In the genomic region with DNA sequence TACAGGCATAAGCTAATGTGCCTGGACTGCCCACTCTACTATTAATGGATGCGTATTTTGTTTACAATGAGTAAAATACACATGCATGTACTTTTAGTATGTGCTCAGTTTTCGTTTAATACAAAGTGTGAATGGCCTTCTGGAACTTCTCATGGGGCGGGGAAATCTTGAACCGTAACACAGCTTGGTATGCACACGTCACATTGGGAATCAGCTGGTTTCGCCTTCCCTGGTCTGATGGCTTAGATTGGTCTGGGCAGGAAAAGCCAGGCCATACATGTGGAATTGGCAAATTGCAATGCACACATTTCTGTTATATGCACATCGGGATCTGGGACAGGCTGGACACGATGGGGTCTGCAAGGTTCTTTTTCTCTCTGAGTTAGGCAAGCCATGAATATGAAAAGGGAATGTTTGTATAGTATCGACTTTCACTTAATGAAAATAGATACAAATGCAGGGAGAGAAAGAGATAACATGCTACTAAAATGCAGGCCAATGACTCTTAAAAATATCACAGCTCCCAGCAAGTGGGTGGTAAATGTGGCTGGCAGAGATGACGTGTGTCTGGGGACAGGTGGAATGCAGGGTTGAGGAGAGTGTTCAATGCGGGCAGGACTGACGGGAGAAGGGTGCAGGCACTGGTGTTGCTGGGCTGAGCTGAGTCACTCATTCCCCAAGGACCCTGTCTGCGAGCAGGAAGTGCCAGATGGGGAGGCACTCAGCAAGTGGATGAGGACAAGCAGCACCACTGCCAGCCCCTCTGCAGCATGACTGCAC, we compare ENCODE assay signal across 12 cellular contexts.
DNase-seq lines count a peak whose midpoint lies in the region; ATAC-seq and TF ChIP-seq lines count a peak whose summit lies in the region.
"Had no signal": no experiment of that assay in that cellular context is flagged by ENCODE, and none has a peak within 500 bp of the region (broad histone marks: within the 10 kb centered on the region; RNA-seq: fewer than 3 reads in every experiment).

No MANE protein-coding gene starts in this region.

- no peaks in the 10 kb centered on the region for H3K9me3 Mint-ChIP-seq in nephron progenitor cell
- H3K9me3 Mint-ChIP-seq: activated naive CD4-positive, alpha-beta T cell treated with anti-CD3 and anti-CD28 coated beads for 36 hours had no signal

- H3K4me3 ChIP-seq in choroid plexus epithelial cell (ENCODE audit: low read depth, low read length) (no peak overlapping the region), HAP-1 (no peak overlapping the region)
- H3K4me3 ChIP-seq: uterus had no signal

- ATAC-seq in GM21381 (IDR thresholded peaks at IDR 0.05; ENCODE audit: unreplicated experiment) (no peak), HG03280 (IDR thresholded peaks at IDR 0.05; ENCODE audit: unreplicated experiment) (no peak)

- no peaks in the 10 kb centered on the region for H3K4me1 ChIP-seq in HAP-1
- H3K4me1 ChIP-seq: uterus had no signal

- peaks cover 49% of the 10 kb centered on the region for H3K4me1 Mint-ChIP-seq in nephron progenitor cell

- H3K27me3 ChIP-seq in HAP-1 (ENCODE audit: low read depth): no peaks in the 10 kb centered on the region; the same call in 1 of the 2 replicates
- H3K27me3 ChIP-seq: uterus had no signal

- peaks cover 26% of the 10 kb centered on the region for H3K27me3 Mint-ChIP-seq in nephron progenitor cell (ENCODE audit: low read depth, poor library complexity)

- H3K36me3 ChIP-seq in HAP-1 (replicated peaks): no peaks in the 10 kb centered on the region
- H3K36me3 ChIP-seq: uterus had no signal

- in situ Hi-C loops in KBM-7 (cut with MboI; ENCODE audit: low pct_unique_long_range_greater_than_20kb, low sequenced_read_pairs): no loop called here
- in situ Hi-C loops in HAP-1 (cut with MboI; ENCODE audit: low sequenced_read_pairs): loop anchor here (25.0 kb wide), 2 partner anchors 873 to 1023 kb away; a partner anchor contains a TSS

- TF ChIP-seq CTCF in choroid plexus epithelial cell (conservative IDR thresholded peaks at IDR 0.05; ENCODE audit: low read depth, low read length) (no peak), nephron progenitor cell (IDR thresholded peaks at IDR 0.05) (no peak)

- H3K27ac Mint-ChIP-seq in nephron progenitor cell: peak overlapping the region; percentile 6
- H3K27ac Mint-ChIP-seq: activated naive CD4-positive, alpha-beta T cell treated with anti-CD3 and anti-CD28 coated beads for 36 hours had no signal

- no peak overlapping the region for H3K4me3 Mint-ChIP-seq in nephron progenitor cell
- H3K4me3 Mint-ChIP-seq: activated naive CD4-positive, alpha-beta T cell treated with anti-CD3 and anti-CD28 coated beads for 36 hours had no signal

- H3K36me3 Mint-ChIP-seq in nephron progenitor cell (ENCODE audit: low read depth): no peaks in the 10 kb centered on the region

- peak; percentile 19 for DNase-seq in EH (ENCODE audit: low read depth)
- DNase-seq in NCI-H2029 treated with DMSO at 0.1 percent for 48 hours (lab: John Stamatoyannopoulos, UW): peak; percentile 19
- DNase-seq in choroid plexus epithelial cell (ENCODE audit: low read depth): peak; percentile 30
- DNase-seq in nephron progenitor cell: no peak
- no peak for DNase-seq in KBM-7
- DNase-seq in HAP-1 (ENCODE audit: low spot score in 2 of 2): no peak
- DNase-seq: activated naive CD4-positive, alpha-beta T cell treated with anti-CD3 and anti-CD28 coated beads for 36 hours; NCI-H774; stimulated activated CD4-positive, alpha-beta T cell treated with anti-CD3 and anti-CD28 coated beads, Interleukin-1b, Interleukin-23, amount 100 ng/mL, for 48 hours; uterus had no signal

- H3K9me3 ChIP-seq in HAP-1: no peaks in the 10 kb centered on the region
- H3K9me3 ChIP-seq: uterus had no signal

Comparison
In these comparisons a context has a peak if more than half of its experiments do, and no peak if none do; other contexts are left out.
1. DNase-seq: peak in EH (single experiment), NCI-H2029 treated with DMSO at 0.1 percent for 48 hours (single experiment) and choroid plexus epithelial cell (single experiment); none in nephron progenitor cell (single experiment), KBM-7 (single experiment) and HAP-1 (0 of 2).